Comparison of ENCODE assay signal across 29 cellular contexts in genomic region chr2:118779362-118779761, GRCh38.
"Had no signal": no experiment of that assay in that cellular context is flagged by ENCODE, and none has a peak within 500 bp of the region (broad histone marks: within the 10 kb centered on the region; RNA-seq: fewer than 3 reads in every experiment).

No MANE protein-coding gene starts in this region.

- DNase-seq: activated B cell treated with CpG ODN at 0.5 μM for 24 hours; activated CD4-positive, alpha-beta memory T cell treated with anti-CD3 and anti-CD28 coated beads for 36 hours; activated CD4-positive, alpha-beta T cell treated with anti-CD3 and anti-CD28 coated beads for 4 hours; activated CD4-positive, alpha-beta T cell treated with anti-CD3 and anti-CD28 coated beads, Interleukin-2, amount 50 U/mL, for 1 hour; activated CD4-positive, CD25-positive, alpha-beta regulatory T cell treated with anti-CD3 and anti-CD28 coated beads, Interleukin-2, amount 50 U/mL, for 72 hours; activated CD8-positive, alpha-beta memory T cell treated with anti-CD3 and anti-CD28 coated beads, Interleukin-2, amount 50 U/mL, for 4 hours; activated gamma-delta T cell treated with Interleukin-2 at 50 U/mL for 16 hours; activated naive CD4-positive, alpha-beta T cell treated with anti-CD3 and anti-CD28 coated beads for 36 hours; activated T-cell treated with anti-CD3 and anti-CD28 coated beads for 4 hours; activated T-cell treated with anti-CD3 and anti-CD28 coated beads, Interleukin-2, amount 50 U/mL, for 4 hours; anterior cingulate cortex; central memory CD4-positive, alpha-beta T cell; Kasumi-1; MG63; NCI-H1048; NCI-H1105 treated with DMSO at 0.1 percent for 48 hours; NCI-H1436; NCI-H1694; NCI-H1930; NCI-H2081 treated with DMSO at 0.1 percent for 48 hours; NCI-H345; NCI-H524 treated with DMSO at 0.1 percent for 48 hours; RPMI8226; SHP77 treated with DMSO at 0.1 percent for 48 hours; T-helper 1 cell; T-helper 2 cell; T-helper 9 cell had no signal

- H3K27ac ChIP-seq: SJSA1, VCaP had no signal

- H3K36me3 ChIP-seq: MG63, SJSA1 had no signal

- H3K9me3 ChIP-seq: MG63, SJSA1 had no signal

- H3K4me3 ChIP-seq: MG63, SJSA1 had no signal
